Comparison of ENCODE assay signal across 22 cellular contexts in genomic region chr1:30423570-30423969, GRCh38.
"Had no signal": no experiment of that assay in that cellular context is flagged by ENCODE, and none has a peak within 500 bp of the region (broad histone marks: within the 10 kb centered on the region; RNA-seq: fewer than 3 reads in every experiment).

No MANE protein-coding gene starts in this region.

- FAIRE-seq: astrocyte had no signal

- DNase-seq: activated CD4-positive, CD25-positive, alpha-beta regulatory T cell; activated naive CD8-positive, alpha-beta T cell treated with anti-CD3 and anti-CD28 coated beads, Interleukin-2, amount 50 U/mL, for 24 hours; activated T-cell treated with anti-CD3 and anti-CD28 coated beads for 4 hours; activated T-cell treated with anti-CD3 and anti-CD28 coated beads, Interleukin-2, amount 50 U/mL, for 48 hours; amniotic stem cell; Karpas-422; NCI-H1105 treated with DMSO at 0.1 percent for 48 hours; NCI-H1436 treated with DMSO at 0.1 percent for 48 hours; NCI-H187; NCI-H2081; NCI-H446 treated with DMSO at 0.1 percent for 48 hours; NCI-H526; NCI-H774; T-helper 2 cell; T1000 had no signal

- ATAC-seq: activated naive CD4-positive, alpha-beta T cell treated with anti-CD3 and anti-CD28 coated beads, Interleukin-2, amount 50 U/mL, for 72 hours; activated naive CD8-positive, alpha-beta T cell treated with anti-CD3 and anti-CD28 coated beads, Interleukin-2, amount 50 U/mL, for 24 hours; activated T-helper 17 cell treated with anti-CD3 and anti-CD28 coated beads, Interleukin-2, amount 50 U/mL, for 72 hours; Right ventricle myocardium inferior; T-cell had no signal

- H3K4me3 ChIP-seq: SK-N-MC had no signal

- H3K27ac ChIP-seq: SK-N-MC, VCaP had no signal
